ENCODE assay signal across 26 cellular contexts in the genomic region with DNA sequence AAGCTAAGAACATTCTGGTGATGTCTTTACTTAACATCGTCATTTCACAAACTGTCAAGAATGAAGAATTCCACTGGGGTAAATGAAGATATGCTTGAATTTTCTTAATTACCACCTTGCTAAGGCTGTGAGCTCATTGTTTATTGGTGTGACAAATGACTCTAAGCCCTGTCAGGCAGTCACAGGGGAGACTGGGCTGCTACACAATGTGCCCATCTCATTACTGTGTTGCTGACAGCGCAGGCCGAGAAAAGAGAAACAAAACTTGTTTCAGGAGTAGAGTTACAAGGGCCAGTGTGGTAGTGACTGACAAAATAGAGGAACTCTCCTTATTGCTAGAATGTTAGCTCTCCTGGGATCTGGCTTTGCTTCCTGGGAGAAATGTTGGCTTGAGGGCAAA.
"Had no signal": no experiment of that assay in that cellular context is flagged by ENCODE, and none has a peak within 500 bp of the region (broad histone marks: within the 10 kb centered on the region; RNA-seq: fewer than 3 reads in every experiment).

No MANE protein-coding gene starts in this region.

- H3K79me2 ChIP-seq: hepatocyte, parathyroid adenoma had no signal

- H3K36me3 ChIP-seq: colonic mucosa, esophagus muscularis mucosa, gastroesophageal sphincter, heart left ventricle, left lung, prostate gland, right atrium auricular region, suprapubic skin, thyroid gland, vagina had no signal

- DNase-seq: colonic mucosa; effector CD8-positive, alpha-beta T cell; foreskin keratinocyte; heart left ventricle; kidney; left lung; naive thymus-derived CD8-positive, alpha-beta T cell; stimulated activated CD4-positive, alpha-beta T cell treated with anti-CD3 and anti-CD28 coated beads, Interleukin-12 subunit alpha, Interleukin-12 subunit beta, amount 100 ng/mL, for 4 hours; stimulated activated CD4-positive, alpha-beta T cell treated with anti-CD3 and anti-CD28 coated beads, Interleukin-1b, Interleukin-23, amount 100 ng/mL, for 48 hours; stimulated activated CD4-positive, alpha-beta T cell treated with anti-CD3 and anti-CD28 coated beads, Interleukin-4, amount 100 ng/mL, for 1 hour; stimulated activated CD8-positive, alpha-beta memory T cell treated with anti-CD3 and anti-CD28 coated beads, Interleukin-4, amount 100 ng/mL, for 48 hours; stimulated activated naive CD4-positive, alpha-beta T cell; stimulated activated naive CD8-positive, alpha-beta T cell treated with anti-CD3 and anti-CD28 coated beads, Interleukin-15, amount 100 ng/mL, for 72 hours; thyroid gland; trophoblast cell had no signal

- H3K27me3 Mint-ChIP-seq: dendritic cell treated with granulocyte-macrophage colony-stimulating factor and Interleukin-4, amounts not matched to agents 40 ng/mL and 50 ng/mL, for 4 days; naive thymus-derived CD8-positive, alpha-beta T cell; stimulated activated naive CD8-positive, alpha-beta T cell treated with anti-CD3 and anti-CD28 coated beads, Interleukin-15, amount 100 ng/mL, for 72 hours had no signal

- H3K4me3 Mint-ChIP-seq: dendritic cell treated with granulocyte-macrophage colony-stimulating factor and Interleukin-4, amounts not matched to agents 40 ng/mL and 50 ng/mL, for 4 days; naive thymus-derived CD8-positive, alpha-beta T cell; stimulated activated naive CD8-positive, alpha-beta T cell treated with anti-CD3 and anti-CD28 coated beads, Interleukin-15, amount 100 ng/mL, for 72 hours had no signal

- H3K4me1 Mint-ChIP-seq: naive thymus-derived CD8-positive, alpha-beta T cell; stimulated activated naive CD8-positive, alpha-beta T cell treated with anti-CD3 and anti-CD28 coated beads, Interleukin-15, amount 100 ng/mL, for 72 hours had no signal

- H3K4me1 ChIP-seq: colonic mucosa, esophagus muscularis mucosa, foreskin keratinocyte, gastroesophageal sphincter, heart left ventricle, left lung, parathyroid adenoma, prostate gland, right atrium auricular region, suprapubic skin, thyroid gland, vagina had no signal

- H3K9me3 Mint-ChIP-seq: dendritic cell treated with granulocyte-macrophage colony-stimulating factor and Interleukin-4, amounts not matched to agents 40 ng/mL and 50 ng/mL, for 4 days; naive thymus-derived CD8-positive, alpha-beta T cell; stimulated activated naive CD8-positive, alpha-beta T cell treated with anti-CD3 and anti-CD28 coated beads, Interleukin-15, amount 100 ng/mL, for 72 hours had no signal

- H3K27ac ChIP-seq: colonic mucosa, esophagus muscularis mucosa, foreskin keratinocyte, gastroesophageal sphincter, heart left ventricle, hepatocyte, left lung, parathyroid adenoma, prostate gland, right atrium auricular region, suprapubic skin, thyroid gland, vagina had no signal

- H3K4me3 ChIP-seq: colonic mucosa, esophagus muscularis mucosa, gastroesophageal sphincter, heart left ventricle, hepatocyte, left lung, prostate gland, right atrium auricular region, smooth muscle cell, suprapubic skin, thyroid gland, vagina had no signal

- H2AFZ ChIP-seq: hepatocyte, parathyroid adenoma had no signal

- H3K9me3 ChIP-seq: colonic mucosa, esophagus muscularis mucosa, heart left ventricle, left lung, prostate gland, right atrium auricular region, suprapubic skin, thyroid gland, vagina had no signal

- H3K9ac ChIP-seq: parathyroid adenoma had no signal

- ATAC-seq: foreskin keratinocyte; gastroesophageal sphincter; heart left ventricle; left lung; naive thymus-derived CD8-positive, alpha-beta T cell; sciatic nerve; stimulated activated naive CD8-positive, alpha-beta T cell treated with anti-CD3 and anti-CD28 coated beads, Interleukin-15, amount 100 ng/mL, for 72 hours had no signal

- H3K27ac Mint-ChIP-seq: dendritic cell treated with granulocyte-macrophage colony-stimulating factor and Interleukin-4, amounts not matched to agents 40 ng/mL and 50 ng/mL, for 4 days; naive thymus-derived CD8-positive, alpha-beta T cell; stimulated activated naive CD8-positive, alpha-beta T cell treated with anti-CD3 and anti-CD28 coated beads, Interleukin-15, amount 100 ng/mL, for 72 hours had no signal

- H3K36me3 Mint-ChIP-seq: naive thymus-derived CD8-positive, alpha-beta T cell had no signal

- H3K27me3 ChIP-seq: colonic mucosa, esophagus muscularis mucosa, foreskin keratinocyte, gastroesophageal sphincter, heart left ventricle, hepatocyte, left lung, right atrium auricular region, suprapubic skin, thyroid gland, vagina had no signal

- H3K4me2 ChIP-seq: hepatocyte, smooth muscle cell had no signal
